Comparison of ENCODE assay signal across 1 cellular context in genomic region chr7:50349963-50350944, GRCh38.
TF ChIP-seq lines count a peak whose summit lies in the region.

No MANE protein-coding gene starts in this region.

TF ChIP-seq in GM12878, 131 proteins besides CTCF, POLR2A, EP300 and RAD21 (continued from another document and continues in another):
- no peak for TF ChIP-seq SMAD1 (IDR thresholded peaks at IDR 0.05; ENCODE audit: low read depth, partially characterized antibody)
- TF ChIP-seq IRF5 (IDR thresholded peaks at IDR 0.05; ENCODE audit: borderline replicate concordance): no peak
- TF ChIP-seq YBX1 (IDR thresholded peaks at IDR 0.05): no peak
- TF ChIP-seq FOXM1 (IDR thresholded peaks at IDR 0.05; ENCODE audit: low read depth, low read length): peak; percentile 87
- no peak for TF ChIP-seq ZNF592 (IDR thresholded peaks at IDR 0.05)
- TF ChIP-seq CHD2 (IDR thresholded peaks at IDR 0.05; ENCODE audit: borderline replicate concordance, low read depth, low read length): peak; percentile 51; the same call in 1 of the 2 replicates
- TF ChIP-seq GABPA (IDR thresholded peaks at IDR 0.05; ENCODE audit: low read depth): 0 out of 2 replicates have a peak, but pooled peaks have one; percentile 18
- no peak for TF ChIP-seq STAT1 (conservative IDR thresholded peaks at IDR 0.05)
- TF ChIP-seq RELA (IDR thresholded peaks at IDR 0.05; ENCODE audit: borderline replicate concordance, partially characterized antibody): no peak
- no peak for TF ChIP-seq RAD51 (IDR thresholded peaks at IDR 0.05)
- 0 out of 2 replicates have a peak, but pooled peaks have one; percentile 38 for TF ChIP-seq NBN (IDR thresholded peaks at IDR 0.05)
- TF ChIP-seq ESRRA (IDR thresholded peaks at IDR 0.05; ENCODE audit: low read length): no peak
- TF ChIP-seq MTA2 (IDR thresholded peaks at IDR 0.05; ENCODE audit: low read depth): peak; percentile 62; the same call in 1 of the 2 replicates
- 0 out of 2 replicates have a peak, but pooled peaks have one; percentile 48 for TF ChIP-seq TAF1 (IDR thresholded peaks at IDR 0.05; ENCODE audit: borderline replicate concordance, low read depth, low read length)
- TF ChIP-seq HDAC2 (IDR thresholded peaks at IDR 0.05): no peak
- 0 out of 2 replicates have a peak, but pooled peaks have one; percentile 38 for TF ChIP-seq ATF7 (IDR thresholded peaks at IDR 0.05; ENCODE audit: low read depth)
- TF ChIP-seq POU2F2 (IDR thresholded peaks at IDR 0.05; ENCODE audit: borderline replicate concordance, low read depth, low read length): peak; percentile 91
- no peak for TF ChIP-seq HSF1 (IDR thresholded peaks at IDR 0.05; ENCODE audit: low read depth, low read length)
- TF ChIP-seq PKNOX1 (IDR thresholded peaks at IDR 0.05): peak; percentile 93
- TF ChIP-seq MAX (IDR thresholded peaks at IDR 0.05; ENCODE audit: low read depth, low read length): peak; percentile 72
- TF ChIP-seq CUX1 (IDR thresholded peaks at IDR 0.05; ENCODE audit: insufficient replicate concordance, low read depth, low read length): no peak
- no peak for TF ChIP-seq MXI1 (IDR thresholded peaks at IDR 0.05; ENCODE audit: low read depth, low read length)
- no peak for TF ChIP-seq CBX3 (IDR thresholded peaks at IDR 0.05; ENCODE audit: borderline replicate concordance, low read depth)
- TF ChIP-seq SUZ12 (IDR thresholded peaks at IDR 0.05; ENCODE audit: unreplicated experiment): no peak
- TF ChIP-seq EZH2 (IDR thresholded peaks at IDR 0.05; ENCODE audit: borderline replicate concordance, control insufficient read depth, low read depth, low read length): no peak
- no peak for TF ChIP-seq FOXK2 (IDR thresholded peaks at IDR 0.05)
- TF ChIP-seq IKZF1 (conservative IDR thresholded peaks at IDR 0.05): peak; percentile 74; the same call in 1 of the 2 replicates
- TF ChIP-seq POLR2AphosphoS2 (IDR thresholded peaks at IDR 0.05; ENCODE audit: low read depth, low read length): no peak
- peak; percentile 80; the same call in 1 of the 2 replicates for TF ChIP-seq RCOR1 (conservative IDR thresholded peaks at IDR 0.05; ENCODE audit: low read depth, low read length)
- peak; percentile 87 for TF ChIP-seq PML (IDR thresholded peaks at IDR 0.05; ENCODE audit: low read length)
- no peak; the same call in 1 of the 2 replicates for TF ChIP-seq TCF7 (IDR thresholded peaks at IDR 0.05; ENCODE audit: borderline replicate concordance)
- no peak for TF ChIP-seq STAT3 (IDR thresholded peaks at IDR 0.05; ENCODE audit: low read depth, low read length)
- TF ChIP-seq BCLAF1 (IDR thresholded peaks at IDR 0.05): no peak
- no peak for TF ChIP-seq SUPT20H (IDR thresholded peaks at IDR 0.05; ENCODE audit: borderline replicate concordance, control insufficient read depth, low read depth, low read length)
- TF ChIP-seq JUNB (IDR thresholded peaks at IDR 0.05): peak; percentile 95
- TF ChIP-seq PBX3 (IDR thresholded peaks at IDR 0.05; ENCODE audit: insufficient replicate concordance, low read depth, low read length): peak; percentile 74
- no peak; the same call in 1 of the 2 replicates for TF ChIP-seq MTA3 (IDR thresholded peaks at IDR 0.05; ENCODE audit: borderline replicate concordance, low read length)
- TF ChIP-seq HDAC6 (IDR thresholded peaks at IDR 0.05; ENCODE audit: unreplicated experiment): no peak
- no peak for TF ChIP-seq HDGF (IDR thresholded peaks at IDR 0.05)
- no peak for TF ChIP-seq NR2C1 (IDR thresholded peaks at IDR 0.05)
- no peak for TF ChIP-seq ELK1 (IDR thresholded peaks at IDR 0.05; ENCODE audit: low read depth, low read length)
- TF ChIP-seq SIN3A (IDR thresholded peaks at IDR 0.05; ENCODE audit: low read depth, low read length): no peak
- peak; percentile 78 for TF ChIP-seq NR2F1 (conservative IDR thresholded peaks at IDR 0.05)
- TF ChIP-seq IKZF2 (IDR thresholded peaks at IDR 0.05): peak; percentile 71 to 73
- TF ChIP-seq CREM (IDR thresholded peaks at IDR 0.05; ENCODE audit: low read depth): peak; percentile 43; the same call in 1 of the 2 replicates
- TF ChIP-seq HCFC1 (IDR thresholded peaks at IDR 0.05; ENCODE audit: low read length): no peak
